Comparison of ENCODE assay signal across 8 cellular contexts in the genomic region with DNA sequence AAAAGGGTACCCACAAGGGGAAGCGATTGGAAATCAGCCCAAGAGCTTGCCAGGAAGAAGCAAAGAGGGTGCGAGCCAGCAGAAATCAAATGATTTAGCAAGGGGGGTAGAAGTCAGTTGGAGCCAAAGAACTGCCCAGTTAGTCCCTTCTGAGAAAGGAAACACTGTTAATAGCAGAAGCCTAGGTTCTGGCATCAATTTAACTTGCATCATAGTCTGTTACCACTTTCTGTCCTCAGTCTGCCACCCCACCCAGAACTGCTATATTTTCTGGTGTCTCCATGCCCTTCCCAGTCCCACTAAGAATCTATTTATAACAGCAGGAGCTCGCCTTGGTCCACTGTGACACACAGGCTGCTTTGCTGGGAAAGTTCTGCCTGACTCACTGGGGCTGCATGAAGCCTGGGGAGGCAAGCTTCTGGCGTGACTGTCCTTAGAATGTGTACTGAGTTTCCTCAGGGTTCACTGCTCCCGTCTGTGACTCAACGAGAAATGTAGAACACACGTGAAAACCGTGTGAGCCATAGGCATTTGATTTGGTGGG.
A peak's percentile ranks its signal among the peaks of the same experiment; 100 is the strongest.
DNase-seq lines count a peak whose midpoint lies in the region; ATAC-seq and TF ChIP-seq lines count a peak whose summit lies in the region.

No MANE protein-coding gene starts in this region.

- DNase-seq in AG04449 (ENCODE audit: low read depth, low spot score) (peak; percentile 91), RPMI7951 (ENCODE audit: low read depth) (peak; percentile 95), fibroblast of villous mesenchyme (ENCODE audit: low read depth) (peak; percentile 89), occipital lobe (lab: John Stamatoyannopoulos, UW) (peak; percentile 19), COR-L47 (lab: John Stamatoyannopoulos, UW) (no peak), DMS 273 (lab: John Stamatoyannopoulos, UW; ENCODE audit: unreplicated experiment) (no peak), cerebellum (ENCODE audit: low spot score) (no peak)

- CTCF ChIA-PET in AG04449 (lab: Yijun Ruan, JAX): interaction anchor here (0.9 to 8.7 kb wide), 5 partner anchors 9 to 761 kb away, joined by 3 to 341 read pairs (median 4); no protein-coding TSS in a partner anchor

- TF ChIP-seq CTCF in AG04449 (IDR thresholded peaks at IDR 0.05; ENCODE audit: insufficient read depth, low read length, missing control alignments) (no peak), fibroblast of villous mesenchyme (IDR thresholded peaks at IDR 0.05; ENCODE audit: insufficient read depth, low read depth, low read length) (no peak)

- H3K4me3 ChIP-seq in AG04449 (ENCODE audit: low read depth, low read length) (peak overlapping the region; percentile 23), fibroblast of villous mesenchyme (ENCODE audit: low read depth, low read length) (no peak overlapping the region)

- POLR2A ChIA-PET in AG04449 (lab: Yijun Ruan, JAX): interaction anchor here (0.8 to 1.2 kb wide), 2 partner anchors 379 to 497 kb away, joined by 3 to 4 read pairs; no protein-coding TSS in a partner anchor

- no peak for ATAC-seq in HG03521 (IDR thresholded peaks at IDR 0.05; ENCODE audit: unreplicated experiment)

Comparison
In these comparisons a context has a peak if more than half of its experiments do, and no peak if none do; other contexts are left out.
1. DNase-seq: peak in AG04449 (single experiment), RPMI7951 (single experiment), fibroblast of villous mesenchyme (single experiment) and occipital lobe (single experiment); none in COR-L47 (single experiment), DMS 273 (single experiment) and cerebellum (single experiment).